In the genomic region with DNA sequence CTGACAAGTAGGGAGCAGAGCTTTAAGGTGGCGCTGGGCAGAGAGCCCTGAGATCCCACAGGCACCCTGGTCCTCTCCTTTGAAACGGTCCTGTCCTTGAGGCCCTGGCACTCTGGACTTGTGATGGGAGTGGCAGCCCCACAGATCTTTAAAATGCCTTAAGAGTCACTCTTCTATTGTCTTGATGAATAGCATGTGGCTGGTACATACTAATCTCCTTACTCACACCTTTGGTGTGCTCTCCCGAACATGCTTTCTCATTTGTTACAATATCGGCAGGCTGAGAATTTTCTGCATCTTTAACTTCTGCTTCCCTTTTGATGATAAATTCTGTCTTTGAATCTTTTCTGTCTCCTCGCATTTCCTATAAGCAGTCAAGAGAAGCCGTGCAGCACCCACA, we compare ENCODE assay signal across 23 cellular contexts.
"Had no signal": no experiment of that assay in that cellular context is flagged by ENCODE, and none has a peak within 500 bp of the region (broad histone marks: within the 10 kb centered on the region; RNA-seq: fewer than 3 reads in every experiment).

No MANE protein-coding gene starts in this region.

- ATAC-seq: activated CD8-positive, alpha-beta memory T cell treated with anti-CD3 and anti-CD28 coated beads, Interleukin-2, amount 10 ng/mL, durations not matched to agents 7 days and 5 days; effector memory CD8-positive, alpha-beta T cell; heart right ventricle; left colon; mucosa of descending colon had no signal

- H3K36me3 ChIP-seq: heart right ventricle, thoracic aorta, vagina had no signal

- H3K4me1 Mint-ChIP-seq: activated CD4-positive, alpha-beta memory T cell treated with anti-CD3 and anti-CD28 coated beads, Interleukin-2, amount 10 ng/mL, durations not matched to agents 7 days and 5 days; activated CD8-positive, alpha-beta memory T cell treated with anti-CD3 and anti-CD28 coated beads, Interleukin-2, amount 10 ng/mL, durations not matched to agents 7 days and 5 days; activated naive CD4-positive, alpha-beta T cell treated with anti-CD3 and anti-CD28 coated beads, Interleukin-2, amount 10 ng/mL, durations not matched to agents 7 days and 5 days; neural crest cell had no signal

- H3K27ac Mint-ChIP-seq: activated CD4-positive, alpha-beta memory T cell treated with anti-CD3 and anti-CD28 coated beads, Interleukin-2, amount 10 ng/mL, durations not matched to agents 7 days and 5 days; activated CD8-positive, alpha-beta memory T cell treated with anti-CD3 and anti-CD28 coated beads, Interleukin-2, amount 10 ng/mL, durations not matched to agents 7 days and 5 days; activated naive CD4-positive, alpha-beta T cell treated with anti-CD3 and anti-CD28 coated beads, Interleukin-2, amount 10 ng/mL, durations not matched to agents 7 days and 5 days; effector memory CD8-positive, alpha-beta T cell; T-helper 1 cell treated with Interleukin-12 subunit alpha and Interleukin-12 subunit beta and Interleukin-4 antibody, amounts not matched to agents 30 μg/mL and 1 μg/mL, for 36 hours; type B pancreatic cell had no signal

- H3K4me1 ChIP-seq: vagina had no signal

- H3K4me3 ChIP-seq: heart right ventricle, mucosa of descending colon, thoracic aorta, vagina had no signal

- DNase-seq: activated CD4-positive, alpha-beta memory T cell treated with anti-CD3 and anti-CD28 coated beads, Interleukin-2, amount 10 ng/mL, durations not matched to agents 7 days and 5 days; activated CD4-positive, alpha-beta T cell treated with anti-CD3 and anti-CD28 coated beads for 48 hours; activated CD4-positive, CD25-positive, alpha-beta regulatory T cell; activated CD8-positive, alpha-beta memory T cell treated with anti-CD3 and anti-CD28 coated beads, Interleukin-2, amount 10 ng/mL, durations not matched to agents 7 days and 5 days; activated effector memory CD4-positive, alpha-beta T cell treated with anti-CD3 and anti-CD28 coated beads, Interleukin-2, amount 50 U/mL, for 16 hours; activated naive CD4-positive, alpha-beta T cell treated with anti-CD3 and anti-CD28 coated beads, Interleukin-2, amount 10 ng/mL, durations not matched to agents 7 days and 5 days; activated T-cell treated with anti-CD3 and anti-CD28 coated beads for 4 hours; effector memory CD8-positive, alpha-beta T cell; heart right ventricle; islet precursor cell; left colon; mesenchymal stem cell; mucosa of descending colon; retina; stimulated activated CD4-positive, alpha-beta T cell treated with anti-CD3 and anti-CD28 coated beads, Interleukin-2, amount 100 ng/mL, for 48 hours; stimulated activated CD8-positive, alpha-beta memory T cell treated with anti-CD3 and anti-CD28 coated beads, Interleukin-4, amount 100 ng/mL, for 48 hours; stimulated activated naive CD4-positive, alpha-beta T cell treated with Interleukin-2 at 50 U/mL for 16 hours had no signal

- FAIRE-seq: endothelial cell of umbilical vein had no signal

- H3K9me3 ChIP-seq: heart right ventricle, mucosa of descending colon, thoracic aorta, vagina had no signal

- H3K4me3 Mint-ChIP-seq: activated CD4-positive, alpha-beta memory T cell treated with anti-CD3 and anti-CD28 coated beads, Interleukin-2, amount 10 ng/mL, durations not matched to agents 7 days and 5 days; activated CD8-positive, alpha-beta memory T cell treated with anti-CD3 and anti-CD28 coated beads, Interleukin-2, amount 10 ng/mL, durations not matched to agents 7 days and 5 days; activated naive CD4-positive, alpha-beta T cell treated with anti-CD3 and anti-CD28 coated beads, Interleukin-2, amount 10 ng/mL, durations not matched to agents 7 days and 5 days; effector memory CD8-positive, alpha-beta T cell; neural crest cell; T-helper 1 cell treated with Interleukin-12 subunit alpha and Interleukin-12 subunit beta and Interleukin-4 antibody, amounts not matched to agents 30 μg/mL and 1 μg/mL, for 36 hours; type B pancreatic cell had no signal

- H3K27me3 Mint-ChIP-seq: activated CD4-positive, alpha-beta memory T cell treated with anti-CD3 and anti-CD28 coated beads, Interleukin-2, amount 10 ng/mL, durations not matched to agents 7 days and 5 days; activated CD8-positive, alpha-beta memory T cell treated with anti-CD3 and anti-CD28 coated beads, Interleukin-2, amount 10 ng/mL, durations not matched to agents 7 days and 5 days; activated naive CD4-positive, alpha-beta T cell treated with anti-CD3 and anti-CD28 coated beads, Interleukin-2, amount 10 ng/mL, durations not matched to agents 7 days and 5 days; effector memory CD8-positive, alpha-beta T cell; type B pancreatic cell had no signal

- H3K27me3 ChIP-seq: vagina had no signal

- H3K27ac ChIP-seq: heart right ventricle, thoracic aorta, vagina had no signal

- H3K9me3 Mint-ChIP-seq: activated naive CD4-positive, alpha-beta T cell treated with anti-CD3 and anti-CD28 coated beads, Interleukin-2, amount 10 ng/mL, durations not matched to agents 7 days and 5 days; neural crest cell; T-helper 1 cell treated with Interleukin-12 subunit alpha and Interleukin-12 subunit beta and Interleukin-4 antibody, amounts not matched to agents 30 μg/mL and 1 μg/mL, for 36 hours; type B pancreatic cell had no signal

- H3K36me3 Mint-ChIP-seq: activated CD8-positive, alpha-beta memory T cell treated with anti-CD3 and anti-CD28 coated beads, Interleukin-2, amount 10 ng/mL, durations not matched to agents 7 days and 5 days; activated naive CD4-positive, alpha-beta T cell treated with anti-CD3 and anti-CD28 coated beads, Interleukin-2, amount 10 ng/mL, durations not matched to agents 7 days and 5 days; type B pancreatic cell had no signal
